ENCODE assay signal across 1 cellular context in the genomic region with DNA sequence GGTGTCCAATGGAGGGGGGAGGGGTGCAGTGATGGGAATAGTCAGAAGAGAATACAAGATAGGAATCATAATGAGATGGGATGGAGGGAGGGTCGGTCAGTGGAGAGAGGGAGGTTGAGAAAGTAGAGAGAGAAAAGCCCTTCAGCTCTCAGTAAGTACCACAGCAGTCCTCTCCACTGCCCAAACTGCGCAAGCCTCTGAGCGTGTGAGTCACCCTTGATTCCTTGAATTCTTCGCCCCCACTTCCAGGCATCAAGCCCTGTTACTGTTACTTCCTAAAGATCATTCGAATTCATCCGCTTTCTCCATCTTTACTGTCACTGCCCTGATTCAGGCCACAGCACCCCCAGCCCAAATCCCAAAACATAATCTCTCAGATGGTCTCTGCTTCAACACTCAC.
TF ChIP-seq lines count a peak whose summit lies in the region.

No MANE protein-coding gene starts in this region.

TF ChIP-seq in GM23338, 12 proteins besides CTCF, POLR2A, EP300 and RAD21 (continued from another document):
- TF ChIP-seq, protein P1, sequence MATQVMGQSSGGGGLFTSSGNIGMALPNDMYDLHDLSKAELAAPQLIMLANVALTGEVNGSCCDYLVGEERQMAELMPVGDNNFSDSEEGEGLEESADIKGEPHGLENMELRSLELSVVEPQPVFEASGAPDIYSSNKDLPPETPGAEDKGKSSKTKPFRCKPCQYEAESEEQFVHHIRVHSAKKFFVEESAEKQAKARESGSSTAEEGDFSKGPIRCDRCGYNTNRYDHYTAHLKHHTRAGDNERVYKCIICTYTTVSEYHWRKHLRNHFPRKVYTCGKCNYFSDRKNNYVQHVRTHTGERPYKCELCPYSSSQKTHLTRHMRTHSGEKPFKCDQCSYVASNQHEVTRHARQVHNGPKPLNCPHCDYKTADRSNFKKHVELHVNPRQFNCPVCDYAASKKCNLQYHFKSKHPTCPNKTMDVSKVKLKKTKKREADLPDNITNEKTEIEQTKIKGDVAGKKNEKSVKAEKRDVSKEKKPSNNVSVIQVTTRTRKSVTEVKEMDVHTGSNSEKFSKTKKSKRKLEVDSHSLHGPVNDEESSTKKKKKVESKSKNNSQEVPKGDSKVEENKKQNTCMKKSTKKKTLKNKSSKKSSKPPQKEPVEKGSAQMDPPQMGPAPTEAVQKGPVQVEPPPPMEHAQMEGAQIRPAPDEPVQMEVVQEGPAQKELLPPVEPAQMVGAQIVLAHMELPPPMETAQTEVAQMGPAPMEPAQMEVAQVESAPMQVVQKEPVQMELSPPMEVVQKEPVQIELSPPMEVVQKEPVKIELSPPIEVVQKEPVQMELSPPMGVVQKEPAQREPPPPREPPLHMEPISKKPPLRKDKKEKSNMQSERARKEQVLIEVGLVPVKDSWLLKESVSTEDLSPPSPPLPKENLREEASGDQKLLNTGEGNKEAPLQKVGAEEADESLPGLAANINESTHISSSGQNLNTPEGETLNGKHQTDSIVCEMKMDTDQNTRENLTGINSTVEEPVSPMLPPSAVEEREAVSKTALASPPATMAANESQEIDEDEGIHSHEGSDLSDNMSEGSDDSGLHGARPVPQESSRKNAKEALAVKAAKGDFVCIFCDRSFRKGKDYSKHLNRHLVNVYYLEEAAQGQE (IDR thresholded peaks at IDR 0.05; ENCODE audit: unreplicated experiment): no peak
